Comparison of ENCODE assay signal across 20 cellular contexts in the genomic region with DNA sequence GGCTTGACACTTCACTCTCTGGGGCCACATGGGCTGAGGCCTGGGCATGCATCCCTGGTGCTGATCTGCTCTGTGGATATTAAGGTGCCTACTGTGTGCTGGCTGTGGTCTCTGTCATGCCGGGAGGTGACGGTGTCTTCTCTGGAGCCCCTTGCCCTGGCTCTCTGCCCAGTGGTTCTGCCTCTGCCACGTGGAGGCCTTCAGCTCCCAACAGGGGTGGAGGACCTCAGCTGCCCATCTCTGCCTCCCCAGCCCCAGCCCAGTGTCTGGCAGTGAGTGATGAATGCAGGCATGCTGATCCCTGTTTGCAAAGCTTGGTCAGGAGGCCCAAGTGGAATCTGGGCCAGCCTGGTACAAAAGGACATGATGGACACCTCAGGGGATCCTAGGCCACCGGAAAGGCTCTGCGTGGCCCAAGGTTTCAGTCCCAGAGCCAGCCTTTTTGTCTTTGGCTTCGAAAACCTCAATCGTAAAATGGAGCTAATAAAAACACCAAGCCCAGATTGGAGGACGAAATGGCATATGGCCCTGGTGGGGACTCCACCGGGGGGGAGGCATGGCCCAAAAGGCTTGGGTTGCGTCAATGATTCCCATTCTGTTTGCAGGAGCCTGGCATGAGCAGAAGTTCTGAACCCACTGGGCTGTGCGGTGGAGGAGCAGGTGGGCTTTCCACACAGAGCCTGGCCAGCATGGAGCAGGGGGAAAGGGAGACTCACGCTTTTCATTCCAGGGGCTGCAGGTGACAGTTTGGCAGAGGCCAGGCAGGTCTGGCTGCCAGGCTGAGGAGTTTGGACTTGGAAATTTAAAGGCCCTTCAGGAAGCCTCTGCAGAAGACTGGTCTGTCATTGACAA. TPM values are rescaled to one million over a fixed set of nuclear protein-coding genes. Genes with fewer than 3 reads are reported as not detected.
DNase-seq lines count a peak whose midpoint lies in the region; ATAC-seq and TF ChIP-seq lines count a peak whose summit lies in the region.
"Had no signal": no experiment of that assay in that cellular context is flagged by ENCODE, and none has a peak within 500 bp of the region (broad histone marks: within the 10 kb centered on the region; RNA-seq: fewer than 3 reads in every experiment).

No MANE protein-coding gene starts in this region.

- peaks cover 57% of the 10 kb centered on the region for H3K4me1 Mint-ChIP-seq in activated CD4-positive, alpha-beta T cell treated with anti-CD3 and anti-CD28 coated beads, Interleukin-2, amount 10 ng/mL, durations not matched to agents 24 days and 14 days
- peaks cover 34% of the 10 kb centered on the region for H3K4me1 Mint-ChIP-seq in activated CD4-positive, alpha-beta T cell treated with anti-CD3 and anti-CD28 coated beads for 36 hours
- peaks cover 14% of the 10 kb centered on the region for H3K4me1 Mint-ChIP-seq in osteocyte (ENCODE audit: unreplicated experiment)

- no peak for TF ChIP-seq CTCF in osteocyte (IDR thresholded peaks at IDR 0.05)

- DNase-seq in activated CD4-positive, alpha-beta T cell treated with anti-CD3 and anti-CD28 coated beads, Interleukin-2, amount 10 ng/mL, durations not matched to agents 24 days and 14 days: peak; percentile 49
- DNase-seq in activated CD4-positive, alpha-beta T cell treated with anti-CD3 and anti-CD28 coated beads for 36 hours: no peak
- DNase-seq in G401 (ENCODE audit: low spot score) (peak; percentile 99), cerebellum (ENCODE audit: low spot score) (peak; percentile 91), osteocyte (ENCODE audit: extremely low spot score, unreplicated experiment) (peak; percentile 75)
- DNase-seq: activated CD4-positive, alpha-beta T cell treated with anti-CD3 and anti-CD28 coated beads for 4 hours; activated gamma-delta T cell; cortex of kidney; mammary epithelial cell; MG63; NCI-H187 treated with DMSO at 0.1 percent for 48 hours; NCI-H510A; stimulated activated CD4-positive, alpha-beta T cell treated with anti-CD3 and anti-CD28 coated beads, Interleukin-2, amount 100 ng/mL, for 48 hours; trophoblast cell had no signal

- no peak for ATAC-seq in activated CD4-positive, alpha-beta T cell treated with anti-CD3 and anti-CD28 coated beads for 36 hours
- ATAC-seq in HG03565 (IDR thresholded peaks at IDR 0.05; ENCODE audit: unreplicated experiment) (no peak), HG02571 (IDR thresholded peaks at IDR 0.05; ENCODE audit: unreplicated experiment) (no peak), HG02852 (IDR thresholded peaks at IDR 0.05; ENCODE audit: unreplicated experiment) (no peak)
- ATAC-seq: A549, Panc1, T-cell had no signal

- H3K9me3 Mint-ChIP-seq in activated CD4-positive, alpha-beta T cell treated with anti-CD3 and anti-CD28 coated beads, Interleukin-2, amount 10 ng/mL, durations not matched to agents 24 days and 14 days: no peaks in the 10 kb centered on the region
- no peaks in the 10 kb centered on the region for H3K9me3 Mint-ChIP-seq in activated CD4-positive, alpha-beta T cell treated with anti-CD3 and anti-CD28 coated beads for 36 hours (ENCODE audit: low read depth)
- no peaks in the 10 kb centered on the region for H3K9me3 Mint-ChIP-seq in osteocyte (ENCODE audit: unreplicated experiment)
- H3K9me3 Mint-ChIP-seq: T-cell had no signal

- intact Hi-C loops in activated CD4-positive, alpha-beta T cell treated with anti-CD3 and anti-CD28 coated beads, Interleukin-2, amount 10 ng/mL, durations not matched to agents 24 days and 14 days (cut with micrococcal nuclease): no loop called here
- intact Hi-C loops in activated CD4-positive, alpha-beta T cell treated with anti-CD3 and anti-CD28 coated beads for 36 hours (cut with DNase I, micrococcal nuclease): no loop called here

- in situ Hi-C loops in G401 (cut with HindIII; ENCODE audit: low sequenced_read_pairs): no loop called here

- CTCF ChIA-PET in activated CD4-positive, alpha-beta T cell treated with anti-CD3 and anti-CD28 coated beads for 36 hours (lab: Charles Lee): interaction anchor here (0.7 kb wide), 1 partner anchor 616 kb away, joined by 3 read pairs; no protein-coding TSS in a partner anchor

- no peak overlapping the region for H3K27ac Mint-ChIP-seq in activated CD4-positive, alpha-beta T cell treated with anti-CD3 and anti-CD28 coated beads, Interleukin-2, amount 10 ng/mL, durations not matched to agents 24 days and 14 days
- H3K27ac Mint-ChIP-seq in activated CD4-positive, alpha-beta T cell treated with anti-CD3 and anti-CD28 coated beads for 36 hours: no peak overlapping the region
- H3K27ac Mint-ChIP-seq in osteocyte (ENCODE audit: unreplicated experiment): no peak overlapping the region

- no peaks in the 10 kb centered on the region for H3K27me3 Mint-ChIP-seq in activated CD4-positive, alpha-beta T cell treated with anti-CD3 and anti-CD28 coated beads, Interleukin-2, amount 10 ng/mL, durations not matched to agents 24 days and 14 days
- H3K27me3 Mint-ChIP-seq in activated CD4-positive, alpha-beta T cell treated with anti-CD3 and anti-CD28 coated beads for 36 hours: no peaks in the 10 kb centered on the region
- no peaks in the 10 kb centered on the region for H3K27me3 Mint-ChIP-seq in osteocyte (ENCODE audit: unreplicated experiment)
- H3K27me3 Mint-ChIP-seq: T-cell had no signal

- POLR2A ChIA-PET in activated CD4-positive, alpha-beta T cell treated with anti-CD3 and anti-CD28 coated beads for 36 hours (lab: Charles Lee): no interaction called here

- no peak overlapping the region for H3K4me3 Mint-ChIP-seq in activated CD4-positive, alpha-beta T cell treated with anti-CD3 and anti-CD28 coated beads, Interleukin-2, amount 10 ng/mL, durations not matched to agents 24 days and 14 days
- no peak overlapping the region for H3K4me3 Mint-ChIP-seq in activated CD4-positive, alpha-beta T cell treated with anti-CD3 and anti-CD28 coated beads for 36 hours
- H3K4me3 Mint-ChIP-seq in osteocyte (ENCODE audit: unreplicated experiment): no peak overlapping the region
- H3K4me3 Mint-ChIP-seq: T-cell had no signal

- H3K36me3 Mint-ChIP-seq in activated CD4-positive, alpha-beta T cell treated with anti-CD3 and anti-CD28 coated beads, Interleukin-2, amount 10 ng/mL, durations not matched to agents 24 days and 14 days (ENCODE audit: low read depth): no peaks in the 10 kb centered on the region
- H3K36me3 Mint-ChIP-seq in activated CD4-positive, alpha-beta T cell treated with anti-CD3 and anti-CD28 coated beads for 36 hours (ENCODE audit: low read depth): no peaks in the 10 kb centered on the region
- H3K36me3 Mint-ChIP-seq in osteocyte (ENCODE audit: unreplicated experiment): no peaks in the 10 kb centered on the region
- H3K36me3 Mint-ChIP-seq: T-cell had no signal

RNA-seq across cellular contexts. Expression of gene KLF13, which starts 54.7 kb away (rescaled TPM):
- 122 and 135 TPM in 2 replicates for total RNA-seq in activated CD4-positive, alpha-beta T cell treated with anti-CD3 and anti-CD28 coated beads, Interleukin-2, amount 10 ng/mL, durations not matched to agents 24 days and 14 days
- 100 to 1,000 TPM; 147 to 212 TPM for total RNA-seq in activated CD4-positive, alpha-beta T cell treated with anti-CD3 and anti-CD28 coated beads for 36 hours
- 7.6 and 14.2 TPM in 2 replicates for total RNA-seq in G401 (2014; rRNA removed; shearing (Covaris generic))
- total RNA-seq in cerebellum (28.9 TPM), osteocyte (54.5 and 57.7 TPM in 2 replicates)
